Comparison of ENCODE assay signal across 8 cellular contexts in the genomic region with DNA sequence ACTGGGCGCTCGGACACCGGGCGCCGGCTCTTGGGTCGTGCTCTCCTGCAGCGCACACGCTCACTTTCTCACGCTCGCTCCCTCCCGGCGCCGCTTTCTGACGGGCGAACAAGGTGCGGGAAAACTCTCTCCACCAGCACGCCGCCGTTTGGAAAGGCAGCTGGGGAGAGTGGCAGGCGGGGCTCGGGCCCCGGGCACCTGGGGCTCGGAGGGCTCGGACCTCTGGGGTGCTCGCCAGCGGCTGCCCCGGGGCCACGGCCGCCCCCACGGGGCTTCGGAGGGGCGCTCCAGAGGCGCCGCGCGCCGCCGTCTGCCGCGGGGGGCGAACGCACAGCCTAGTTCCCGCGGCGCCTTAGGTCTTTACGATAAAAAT. TPM values are rescaled to one million over a fixed set of nuclear protein-coding genes. Genes with fewer than 3 reads are reported as not detected.
DNase-seq lines count a peak whose midpoint lies in the region; ATAC-seq, FAIRE-seq and TF ChIP-seq lines count a peak whose summit lies in the region.

No MANE protein-coding gene starts in this region.

- H3K79me1 ChIP-seq in H1 (ENCODE audit: low read depth, low read length), result no peaks in the 10 kb centered on the region

- peaks cover 45% of the 10 kb centered on the region for H3K4me1 Mint-ChIP-seq in neural crest cell

- TF ChIP-seq EP300 in H1 (IDR thresholded peaks at IDR 0.05; ENCODE audit: borderline replicate concordance in 1 of 2, low read depth in 2 of 2, low read length in 2 of 2), result no peak

- H3K27ac Mint-ChIP-seq in neural crest cell (ENCODE audit: unreplicated experiment), result no peak overlapping the region

- peak overlapping the region; percentile 98 for H3K4me3 ChIP-seq in GM06990 (replicated peaks; ENCODE audit: low read depth, low read length)
- H3K4me3 ChIP-seq in MM.1S (ENCODE audit: low read length), result peak overlapping the region; percentile 99
- peak overlapping the region; percentile 80 to 98 (median 95) for H3K4me3 ChIP-seq in H1 (ENCODE audit: extremely low read depth in 1 of 4, insufficient read depth in 2 of 4, low read depth in 3 of 4, low read length in 4 of 4)

- CTCF ChIA-PET in H1 (lab: Charles Lee; ENCODE audit: partially characterized antibody), result interaction anchor here (0.6 to 1.7 kb wide), 5 partner anchors 15 to 151 kb away, joined by 3 to 8 read pairs (median 4); no protein-coding TSS in a partner anchor

- no peak for FAIRE-seq in H1 (lab: Jason Lieb, UNC)

- TF ChIP-seq CTCF in GM06990 (IDR thresholded peaks at IDR 0.05; ENCODE audit: insufficient read depth, low read length, poor library complexity, severe bottlenecking), result no peak
- TF ChIP-seq CTCF in MM.1S (IDR thresholded peaks at IDR 0.05; ENCODE audit: low read length), result no peak
- no peak for TF ChIP-seq CTCF in H1 (IDR thresholded peaks at IDR 0.05; ENCODE audit: control extremely low read depth in 1 of 3, insufficient read depth in 1 of 3, low read depth in 1 of 3, low read length in 3 of 3)
- no peak for TF ChIP-seq CTCF in neural crest cell (conservative IDR thresholded peaks at IDR 0.05)

- no peak for TF ChIP-seq POLR2A in H1 (IDR thresholded peaks at IDR 0.05; ENCODE audit: control extremely low read depth in 1 of 2, low read depth in 2 of 2, low read length in 2 of 2)

- H3K4ac ChIP-seq in H1 (replicated peaks; ENCODE audit: insufficient read length, low read depth, low read length), result peak overlapping the region; percentile 83

- H2BK5ac ChIP-seq in H1 (ENCODE audit: low read depth, low read length), result no peak overlapping the region

- H3K9me3 ChIP-seq in MM.1S (replicated peaks; ENCODE audit: insufficient read depth, low read length) (no peaks in the 10 kb centered on the region), H1 (ENCODE audit: insufficient read depth in 2 of 2, low read depth in 1 of 2, low read length in 1 of 2) (no peaks in the 10 kb centered on the region)

- no peaks in the 10 kb centered on the region; the same call in 1 of the 2 replicates for H3K23me2 ChIP-seq in H1 (ENCODE audit: low read depth, low read length)

- no peaks in the 10 kb centered on the region for H3K9me3 Mint-ChIP-seq in neural crest cell

- peak overlapping the region; percentile 63 for H3K4me3 Mint-ChIP-seq in neural crest cell

- TF ChIP-seq RAD21 in H1 (IDR thresholded peaks at IDR 0.05 in 1 of 2, conservative IDR thresholded peaks at IDR 0.05 in 1 of 2; ENCODE audit: low read depth in 2 of 2, low read length in 2 of 2), result no peak

- peak; percentile 21 for ATAC-seq in GM21737 (IDR thresholded peaks at IDR 0.05; ENCODE audit: unreplicated experiment)

- H4K5ac ChIP-seq in H1 (ENCODE audit: insufficient read length, low read depth, low read length), result peak overlapping the region; percentile 82

- no peaks in the 10 kb centered on the region for H3K27me3 Mint-ChIP-seq in neural crest cell (ENCODE audit: low read depth)

- no peak overlapping the region for H2AK5ac ChIP-seq in H1 (ENCODE audit: low read depth, low read length)

- H3K36me3 ChIP-seq in GM06990 (ENCODE audit: control insufficient read depth, insufficient read depth, low read length) (no peaks in the 10 kb centered on the region), MM.1S (replicated peaks; ENCODE audit: insufficient read depth, low read length) (peaks cover 5% of the 10 kb centered on the region; the same call in 1 of the 2 replicates), H1 (ENCODE audit: control insufficient read depth in 2 of 4, insufficient read depth in 4 of 4, low read length in 3 of 4) (peaks cover 0 to 3% (median 0%) of the 10 kb centered on the region in 4 experiments; a peak in 2 of 8 replicates)

- POLR2A ChIA-PET in H1 (lab: Charles Lee; ENCODE audit: partially characterized antibody), result interaction anchor here (0.6 to 2.0 kb wide), 10 partner anchors 11 to 81 kb away, joined by 3 to 10 read pairs (median 4); no protein-coding TSS in a partner anchor

- no peaks in the 10 kb centered on the region for H3K36me3 Mint-ChIP-seq in neural crest cell (ENCODE audit: low read depth)

- H2AFZ ChIP-seq in MM.1S (ENCODE audit: low read length) (peak overlapping the region; percentile 61; the same call in 1 of the 2 replicates), H1 (ENCODE audit: low read length) (no peak overlapping the region)

- H2BK15ac ChIP-seq in H1 (ENCODE audit: low read length), result no peak overlapping the region

- H3K27me3 ChIP-seq in GM06990 (replicated peaks; ENCODE audit: control insufficient read depth, insufficient read depth, low read length), result no peaks in the 10 kb centered on the region
- no peaks in the 10 kb centered on the region for H3K27me3 ChIP-seq in MM.1S (replicated peaks; ENCODE audit: insufficient read depth, low read length)
- H3K27me3 ChIP-seq in H1 (replicated peaks in 1 of 4; ENCODE audit: control insufficient read depth in 3 of 4, extremely low read depth in 1 of 4, insufficient read depth in 3 of 4, low read length in 3 of 4), result no peaks in the 10 kb centered on the region

- H3K9ac ChIP-seq in MM.1S (ENCODE audit: low read length) (peak overlapping the region; percentile 100), H1 (replicated peaks in 1 of 4; ENCODE audit: extremely low read depth in 1 of 4, low read depth in 3 of 4, low read length in 3 of 4) (peak overlapping the region; percentile 57 to 100 (median 100))

- peak overlapping the region; percentile 100 for H3K27ac ChIP-seq in MM.1S (ENCODE audit: low read length)
- peak overlapping the region; percentile 100 for H3K27ac ChIP-seq in H1 (ENCODE audit: low read depth, low read length)

- H3K79me2 ChIP-seq in MM.1S (ENCODE audit: low read length), result peaks cover 68% of the 10 kb centered on the region
- peaks cover 22 to 37% of the 10 kb centered on the region in 2 experiments for H3K79me2 ChIP-seq in H1 (ENCODE audit: control insufficient read depth in 1 of 2, insufficient read depth in 2 of 2, low read length in 2 of 2)

- H3K14ac ChIP-seq in H1 (ENCODE audit: insufficient read length), result no peak overlapping the region

- H2BK20ac ChIP-seq in H1 (ENCODE audit: low read length), result no peak overlapping the region

- H3K4me2 ChIP-seq in MM.1S (ENCODE audit: low read depth, low read length) (peak overlapping the region; percentile 75), H1 (ENCODE audit: insufficient read depth in 1 of 2, low read depth in 2 of 2, low read length in 2 of 2) (peak overlapping the region; percentile 78 to 90)

- H2BK12ac ChIP-seq in H1 (ENCODE audit: low read depth, low read length), result no peak overlapping the region

- DNase-seq in GM06990 (ENCODE audit: extremely low read depth, insufficient read length) (no peak), MM.1S (no peak), H1 (ENCODE audit: low read depth in 1 of 2, low spot score in 2 of 2) (no peak), neural crest cell (ENCODE audit: low read depth, low spot score) (no peak), NCI-H524 treated with DMSO at 0.1 percent for 48 hours (lab: John Stamatoyannopoulos, UW) (no peak), HK-2 (ENCODE audit: unreplicated experiment) (no peak), NCI-H1417 (lab: John Stamatoyannopoulos, UW) (no peak)

- H3K23ac ChIP-seq in H1 (ENCODE audit: insufficient read length), result no peak overlapping the region

- 1% methylated on average over 35 of the region's 46 CpGs; no CpG with 5 or more reads in 1 of the 2 experiments for WGBS in H1 (ENCODE audit: extremely low coverage in 1 of 2, insufficient coverage in 1 of 2, insufficient read length in 1 of 2, insufficient replicate concordance in 2 of 2, low coverage in 1 of 2, low lambda C conversion rate in 2 of 2, missing lambda C conversion rate in 1 of 2), 2 experiments

- H2BK120ac ChIP-seq in H1 (replicated peaks; ENCODE audit: low read depth, low read length), result no peak overlapping the region

- peaks cover 7% of the 10 kb centered on the region; the same call in 1 of the 2 replicates for H3F3A ChIP-seq in MM.1S (ENCODE audit: insufficient read depth, low read length)

- H3K56ac ChIP-seq in H1 (replicated peaks; ENCODE audit: insufficient read length, low read depth, low read length), result peak overlapping the region; percentile 80

- peak overlapping the region; percentile 84; the same call in 1 of the 2 replicates for H3K18ac ChIP-seq in H1 (ENCODE audit: extremely low read depth, low read length)

- H4K20me1 ChIP-seq in MM.1S (ENCODE audit: insufficient read depth, low read length) (peaks cover 11% of the 10 kb centered on the region), H1 (replicated peaks in 1 of 2; ENCODE audit: control insufficient read depth in 1 of 2, insufficient read depth in 2 of 2, low read length in 2 of 2) (no peaks in the 10 kb centered on the region)

- H3K4me1 ChIP-seq in MM.1S (ENCODE audit: low read length) (peaks cover 6% of the 10 kb centered on the region), H1 (replicated peaks in 1 of 4; ENCODE audit: control insufficient read depth in 3 of 4, insufficient read depth in 4 of 4, low read length in 3 of 4) (peaks cover 0 to 4% (median 2%) of the 10 kb centered on the region in 4 experiments; a peak in 3 of 7 replicates)

- no peaks in the 10 kb centered on the region for H3K9me2 ChIP-seq in MM.1S (replicated peaks; ENCODE audit: insufficient read depth, low read length)

- peak overlapping the region; percentile 100; the same call in 1 of the 2 replicates for H4K8ac ChIP-seq in H1 (ENCODE audit: extremely low read depth, insufficient read depth, low read length)

- peak overlapping the region; percentile 78 for H4K91ac ChIP-seq in H1 (replicated peaks; ENCODE audit: insufficient read length, low read length)

TF ChIP-seq in H1, 55 proteins besides CTCF, POLR2A, EP300 and RAD21 (continues in another document):
- TF ChIP-seq ASH2L (IDR thresholded peaks at IDR 0.05; ENCODE audit: low read length) (peak; percentile 80), HDAC2 (IDR thresholded peaks at IDR 0.05; ENCODE audit: borderline replicate concordance in 1 of 2, low read depth in 2 of 2, low read length in 2 of 2) (no peak), TBP (IDR thresholded peaks at IDR 0.05; ENCODE audit: low read depth, low read length) (no peak), KDM4A (IDR thresholded peaks at IDR 0.05; ENCODE audit: low read depth, low read length, severe bottlenecking) (peak; percentile 88)
- TF ChIP-seq, protein P1, sequence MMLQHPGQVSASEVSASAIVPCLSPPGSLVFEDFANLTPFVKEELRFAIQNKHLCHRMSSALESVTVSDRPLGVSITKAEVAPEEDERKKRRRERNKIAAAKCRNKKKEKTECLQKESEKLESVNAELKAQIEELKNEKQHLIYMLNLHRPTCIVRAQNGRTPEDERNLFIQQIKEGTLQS (IDR thresholded peaks at IDR 0.05; ENCODE audit: insufficient read depth, low read depth, low read length), result no peak

RNA-seq across cellular contexts. Expression of a gene that starts 0.4 kb away (rescaled TPM):
- 21.7 and 23.7 TPM in 2 replicates for total RNA-seq in H1 (2021; fragmentation: NEBNext Ultra II Directional; extraction: Animal tissue kit (Norgen Biotek cat#: 25700))
- polyA plus RNA-seq in H1 (2011; rRNA removed), result 24.5 and 42.3 TPM in 2 replicates
- polyA plus RNA-seq in H1 (2011; cell fraction: cytosol; rRNA removed), result 26.6 TPM
- polyA plus RNA-seq in H1 (2011; cell fraction: nucleus; rRNA removed), result 44.8 TPM
- 15.1 to 18.7 TPM (median 17.7 TPM) in 4 replicates for polyA plus RNA-seq in H1 (2012, experiment 1 of 2)
- polyA plus RNA-seq in H1 (2012, experiment 2 of 2), result 3.3 TPM
- 14.8 TPM for polyA plus RNA-seq in H1 (2013, experiment 1 of 2)
- 14.8 TPM for polyA plus RNA-seq in H1 (2013, experiment 2 of 2)
- polyA minus RNA-seq in H1 (2011; rRNA and poly(A)+ RNA removed), result 73.2 and 104 TPM in 2 replicates
- 31.2 TPM for polyA minus RNA-seq in H1 (2011; cell fraction: cytosol; rRNA and poly(A)+ RNA removed)
- 88.6 TPM for polyA minus RNA-seq in H1 (2011; cell fraction: nucleus; rRNA and poly(A)+ RNA removed)
- total RNA-seq in neural crest cell, result 44.4 and 48.4 TPM in 2 replicates
